1 cellular context compared by ENCODE assay signal in genomic region chr9:134361843-134362414, GRCh38.
TF ChIP-seq lines count a peak whose summit lies in the region.

No MANE protein-coding gene starts in this region.

TF ChIP-seq in GM23338, 12 proteins besides CTCF, POLR2A, EP300 and RAD21:
- TF ChIP-seq ZNF462 (CRISPR knock-in tag; IDR thresholded peaks at IDR 0.05) (no peak), ZNF331 (CRISPR knock-in tag; IDR thresholded peaks at IDR 0.05; ENCODE audit: low read depth) (no peak), JUNB (IDR thresholded peaks at IDR 0.05; ENCODE audit: unreplicated experiment) (no peak), ZNF114 (CRISPR knock-in tag; IDR thresholded peaks at IDR 0.05) (no peak), POLR2AphosphoS5 (IDR thresholded peaks at IDR 0.05; ENCODE audit: low read depth) (no peak), REST (IDR thresholded peaks at IDR 0.05; ENCODE audit: unreplicated experiment) (no peak), CREB1 (CRISPR knock-in tag; IDR thresholded peaks at IDR 0.05; ENCODE audit: low read depth) (no peak), STAT1 (IDR thresholded peaks at IDR 0.05; ENCODE audit: unreplicated experiment) (no peak), NANOG (IDR thresholded peaks at IDR 0.05; ENCODE audit: borderline replicate concordance) (no peak), EZH2 (IDR thresholded peaks at IDR 0.05; ENCODE audit: low read depth, unreplicated experiment) (no peak)
